8 cellular contexts compared by ENCODE assay signal in the genomic region with DNA sequence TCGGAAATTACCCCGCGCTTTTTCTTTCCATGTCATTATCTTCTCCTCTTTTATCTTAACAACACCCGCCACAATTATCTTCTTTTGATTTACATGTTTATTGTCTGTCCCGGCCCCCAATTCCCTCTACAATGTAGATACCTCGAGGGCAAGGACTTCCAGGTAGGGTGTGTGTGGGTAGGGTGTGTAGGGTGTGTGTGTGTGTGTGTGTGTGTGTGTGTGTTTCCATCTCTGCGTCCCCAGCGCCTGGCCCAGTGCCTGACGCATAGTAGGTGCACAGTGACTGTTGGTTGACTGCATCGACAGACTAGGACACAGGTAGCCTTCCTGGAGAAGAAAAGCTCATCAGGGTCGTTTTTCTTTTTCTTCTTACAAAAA.
DNase-seq lines count a peak whose midpoint lies in the region; ATAC-seq and TF ChIP-seq lines count a peak whose summit lies in the region.

No MANE protein-coding gene starts in this region.

- H3K4me2 ChIP-seq in parathyroid adenoma (ENCODE audit: low read length), result peak overlapping the region; percentile 82

- H3K27ac ChIP-seq in RWPE2 (ENCODE audit: poor library complexity, severe bottlenecking) (peak overlapping the region; percentile 85), parathyroid adenoma (peak overlapping the region; percentile 70)

- no peaks in the 10 kb centered on the region for H3K79me2 ChIP-seq in parathyroid adenoma

- peak overlapping the region; percentile 90 for H2AFZ ChIP-seq in parathyroid adenoma

- ATAC-seq in RWPE2 (ENCODE audit: low read depth) (no peak), GM21423 (IDR thresholded peaks at IDR 0.05; ENCODE audit: unreplicated experiment) (no peak), HG02840 (IDR thresholded peaks at IDR 0.05; ENCODE audit: low FRiP score, unreplicated experiment) (no peak)

- H3K4me3 ChIP-seq in RWPE2 (ENCODE audit: severe bottlenecking) (peak overlapping the region; percentile 75), fibroblast of the aortic adventitia (ENCODE audit: low read depth, low read length) (peak overlapping the region; percentile 68), parathyroid adenoma (ENCODE audit: low read depth, low read length) (peak overlapping the region; percentile 84)

- H3K36me3 ChIP-seq in RWPE2 (ENCODE audit: low read depth), result peaks cover under 1% of the 10 kb centered on the region; the same call in 1 of the 2 replicates
- no peaks in the 10 kb centered on the region for H3K36me3 ChIP-seq in parathyroid adenoma (ENCODE audit: control insufficient read depth, insufficient read depth, low read length)

- H3K27me3 ChIP-seq in RWPE2 (ENCODE audit: insufficient read depth, poor library complexity, severe bottlenecking) (no peaks in the 10 kb centered on the region), parathyroid adenoma (ENCODE audit: control insufficient read depth, insufficient read depth, low read length) (no peaks in the 10 kb centered on the region)

- DNase-seq in COLO668 (lab: John Stamatoyannopoulos, UW; ENCODE audit: unreplicated experiment) (peak; percentile 49), RWPE2 (ENCODE audit: low spot score) (no peak), fibroblast of the aortic adventitia (ENCODE audit: low read depth) (no peak), retina (no peak)
- DNase-seq in activated naive CD4-positive, alpha-beta T cell treated with anti-CD3 and anti-CD28 coated beads, Interleukin-2, amount 50 U/mL, for 16 hours, result no peak

- peaks cover 14% of the 10 kb centered on the region for H3K4me1 ChIP-seq in RWPE2 (ENCODE audit: insufficient read depth, poor library complexity, severe bottlenecking)
- H3K4me1 ChIP-seq in parathyroid adenoma, result peaks cover 7% of the 10 kb centered on the region

- no peak overlapping the region for H3K9ac ChIP-seq in parathyroid adenoma

- TF ChIP-seq CTCF in RWPE2 (IDR thresholded peaks at IDR 0.05; ENCODE audit: poor library complexity, severe bottlenecking) (no peak), fibroblast of the aortic adventitia (IDR thresholded peaks at IDR 0.05; ENCODE audit: insufficient read depth, low read length) (no peak), parathyroid adenoma (IDR thresholded peaks at IDR 0.05) (no peak)

- no peaks in the 10 kb centered on the region for H3K9me3 ChIP-seq in RWPE2 (ENCODE audit: severe bottlenecking)
- H3K9me3 ChIP-seq in parathyroid adenoma (ENCODE audit: control insufficient read depth, low read length), result no peaks in the 10 kb centered on the region
